ENCODE assay signal across 14 cellular contexts in genomic region chr2:143698350-143698749, GRCh38.
"Had no signal": no experiment of that assay in that cellular context is flagged by ENCODE, and none has a peak within 500 bp of the region (broad histone marks: within the 10 kb centered on the region; RNA-seq: fewer than 3 reads in every experiment).

No MANE protein-coding gene starts in this region.

- H3K27ac Mint-ChIP-seq: brain, progenitor cell of endocrine pancreas, WTC11 had no signal

- H3K27me3 Mint-ChIP-seq: naive B cell had no signal

- FAIRE-seq: frontal cortex, islet of Langerhans, small intestine, urothelium cell line had no signal

- ATAC-seq: heart left ventricle, right cardiac atrium, WTC11 had no signal

- H3K36me3 Mint-ChIP-seq: brain, WTC11 had no signal

- DNase-seq: activated CD4-positive, alpha-beta T cell treated with anti-CD3 and anti-CD28 coated beads, Interleukin-2, amount 50 U/mL, for 4 hours; amygdala; effector memory CD4-positive, alpha-beta T cell; heart left ventricle; naive B cell; right cardiac atrium; small intestine; stomach had no signal

- H3K9me3 Mint-ChIP-seq: brain, naive B cell, WTC11 had no signal

- H3K4me3 Mint-ChIP-seq: brain, naive B cell, WTC11 had no signal
